Comparison of ENCODE assay signal across 8 cellular contexts in genomic region chr12:48000878-48001321, GRCh38. TPM values are rescaled to one million over a fixed set of nuclear protein-coding genes. Genes with fewer than 3 reads are reported as not detected.
DNase-seq lines count a peak whose midpoint lies in the region; ATAC-seq, FAIRE-seq and TF ChIP-seq lines count a peak whose summit lies in the region.

No MANE protein-coding gene starts in this region.

- no peak overlapping the region for H3K27ac ChIP-seq in psoas muscle
- no peak overlapping the region for H3K27ac ChIP-seq in effector memory CD4-positive, alpha-beta T cell (ENCODE audit: insufficient read depth, low read length, poor library complexity, severe bottlenecking)

- no peak overlapping the region for H3K27ac Mint-ChIP-seq in glutamatergic neuron (ENCODE audit: unreplicated experiment)

- DNase-seq in BJ (ENCODE audit: low read depth), result peak; percentile 16
- peak; percentile 55 for DNase-seq in HK-2 (ENCODE audit: unreplicated experiment)
- no peak for DNase-seq in glutamatergic neuron
- DNase-seq in psoas muscle, result peak in 1 of 2 donors; percentile 34
- DNase-seq in effector memory CD4-positive, alpha-beta T cell, result no peak
- DNase-seq in GM19239 (ENCODE audit: insufficient read length, low spot score), result no peak
- no peak for DNase-seq in NOMO-1 treated with dmso at 0.1 percent for 144 hours (lab: John Stamatoyannopoulos, UW; ENCODE audit: unreplicated experiment)

- peak; percentile 17 to 54 (median 27) for ATAC-seq in psoas muscle

- no peaks in the 10 kb centered on the region for H3K36me3 Mint-ChIP-seq in glutamatergic neuron (ENCODE audit: unreplicated experiment)

- peaks cover 5% of the 10 kb centered on the region for H3K9me3 Mint-ChIP-seq in glutamatergic neuron (ENCODE audit: unreplicated experiment)

- peak overlapping the region; percentile 45 for H3K4me3 ChIP-seq in BJ (ENCODE audit: low read depth, low read length)
- H3K4me3 ChIP-seq in WI38 (ENCODE audit: low read depth, low read length), result peak overlapping the region; percentile 62
- peak overlapping the region; percentile 67 for H3K4me3 ChIP-seq in psoas muscle
- H3K4me3 ChIP-seq in effector memory CD4-positive, alpha-beta T cell (ENCODE audit: insufficient read depth, low read depth, low read length, poor library complexity, severe bottlenecking), result no peak overlapping the region

- peaks cover 27% of the 10 kb centered on the region for H3K27me3 Mint-ChIP-seq in glutamatergic neuron (ENCODE audit: unreplicated experiment)

- no peaks in the 10 kb centered on the region for H3K36me3 ChIP-seq in BJ (ENCODE audit: control insufficient read depth, insufficient read depth, low read length)
- H3K36me3 ChIP-seq in psoas muscle (ENCODE audit: insufficient read depth in 1 of 2, low read depth in 1 of 2), result no peaks in the 10 kb centered on the region
- H3K36me3 ChIP-seq in effector memory CD4-positive, alpha-beta T cell (ENCODE audit: control insufficient read depth, insufficient read depth, low read length), result no peaks in the 10 kb centered on the region

- H3K4me1 Mint-ChIP-seq in glutamatergic neuron (ENCODE audit: low read depth, unreplicated experiment), result peaks cover 16% of the 10 kb centered on the region

- H3K4me1 ChIP-seq in psoas muscle, result peaks cover 48% of the 10 kb centered on the region
- H3K4me1 ChIP-seq in effector memory CD4-positive, alpha-beta T cell (ENCODE audit: control insufficient read depth, insufficient read depth, low read length, poor library complexity, severe bottlenecking), result peaks cover 45% of the 10 kb centered on the region

- POLR2A ChIA-PET in BJ (lab: Charles Lee), result no interaction called here

- H3K27me3 ChIP-seq in BJ (ENCODE audit: control insufficient read depth, insufficient read depth, low read length), result peaks cover 55% of the 10 kb centered on the region
- H3K27me3 ChIP-seq in psoas muscle (ENCODE audit: insufficient read depth in 3 of 3, low read length in 2 of 3), result peaks cover 0 to 39% (median 19%) of the 10 kb centered on the region in 3 donors
- peaks cover 53% of the 10 kb centered on the region for H3K27me3 ChIP-seq in effector memory CD4-positive, alpha-beta T cell (replicated peaks; ENCODE audit: control insufficient read depth, insufficient read depth, low read length, poor library complexity, severe bottlenecking)

- CTCF ChIA-PET in BJ (lab: Yijun Ruan, JAX), result no interaction called here

- H3K4me3 Mint-ChIP-seq in glutamatergic neuron (ENCODE audit: unreplicated experiment), result peak overlapping the region; percentile 94

- TF ChIP-seq CTCF in BJ (IDR thresholded peaks at IDR 0.05; ENCODE audit: insufficient read depth, low read depth, low read length) (no peak), WI38 (IDR thresholded peaks at IDR 0.05; ENCODE audit: low read depth, low read length) (no peak), glutamatergic neuron (IDR thresholded peaks at IDR 0.05; ENCODE audit: partially characterized antibody, unreplicated experiment) (no peak), psoas muscle (IDR thresholded peaks at IDR 0.05) (no peak)

- no peaks in the 10 kb centered on the region for H3K9me3 ChIP-seq in psoas muscle
- no peaks in the 10 kb centered on the region for H3K9me3 ChIP-seq in effector memory CD4-positive, alpha-beta T cell (ENCODE audit: control insufficient read depth, low read length)

- no peak for FAIRE-seq in GM19239 (lab: Jason Lieb, UNC)

- 16 to 28% (median 24%) methylated on average over 11 of the region's 11 CpGs for WGBS in psoas muscle, 3 donors

- intact Hi-C loops in psoas muscle (cut with DNase I), result loop anchor here in 1 of 2 donors (2.0 kb wide), 1 partner anchor 36 kb away; no protein-coding TSS in a partner anchor

RNA-seq across cellular contexts. Expression of gene COL2A1, which starts 3.4 kb away (rescaled TPM):
- polyA plus RNA-seq in BJ (2011; rRNA removed), result not detected in 2 replicates
- polyA minus RNA-seq in BJ (2011; rRNA and poly(A)+ RNA removed), result 0.05 TPM in 1 of 2 replicates, not detected in the other
- total RNA-seq in glutamatergic neuron (ENCODE audit: unreplicated experiment), result 0.34 TPM
- total RNA-seq in psoas muscle, result under 1 TPM in 1 of 4 donors, not detected in 3; 0.06 TPM
- under 1 TPM in 2 of 3 donors, not detected in 1; 0.07 to 0.41 TPM for polyA plus RNA-seq in psoas muscle

RNA-seq across cellular contexts. Expression of gene TMEM106C, which starts 37.5 kb away (rescaled TPM):
- 188 and 217 TPM in 2 replicates for polyA plus RNA-seq in BJ (2011; rRNA removed)
- 41.0 and 101 TPM in 2 replicates for polyA minus RNA-seq in BJ (2011; rRNA and poly(A)+ RNA removed)
- 24.0 TPM for total RNA-seq in glutamatergic neuron (ENCODE audit: unreplicated experiment)
- total RNA-seq in psoas muscle, result 10 to 100 TPM in 3 of 4 donors, 1 to 10 TPM in 1; 7.7 to 15.8 (median 12.6) TPM
- 10 to 100 TPM; 14.3 to 33.4 (median 14.7) TPM for polyA plus RNA-seq in psoas muscle

Comparison
In these comparisons a context has a peak if more than half of its experiments do, and no peak if none do; other contexts are left out.
1. DNase-seq: peak in BJ (single experiment) and HK-2 (single experiment); none in glutamatergic neuron (single experiment), effector memory CD4-positive, alpha-beta T cell (0 of 3), GM19239 (single experiment) and NOMO-1 treated with dmso at 0.1 percent for 144 hours (single experiment).